Comparison of ENCODE assay signal across 25 cellular contexts in genomic region chr1:230938924-230939368, GRCh38. TPM values are rescaled to one million over a fixed set of nuclear protein-coding genes. Genes with fewer than 3 reads are reported as not detected.
DNase-seq lines count a peak whose midpoint lies in the region; ATAC-seq and TF ChIP-seq lines count a peak whose summit lies in the region.
"Had no signal": no experiment of that assay in that cellular context is flagged by ENCODE, and none has a peak within 500 bp of the region (broad histone marks: within the 10 kb centered on the region; RNA-seq: fewer than 3 reads in every experiment).

No MANE protein-coding gene starts in this region.

- H3K9me3 Mint-ChIP-seq in activated T-cell treated with anti-CD3 and anti-CD28 coated beads, Interleukin-2, amount 50 U/mL, for 72 hours, result no peaks in the 10 kb centered on the region
- no peaks in the 10 kb centered on the region for H3K9me3 Mint-ChIP-seq in mesothelial cell of epicardium
- H3K9me3 Mint-ChIP-seq: activated CD4-positive, alpha-beta T cell treated with anti-CD3 and anti-CD28 coated beads, Interleukin-2, amount 10 ng/mL, durations not matched to agents 7 days and 5 days; brain; effector memory CD8-positive, alpha-beta T cell had no signal

- H3K36me3 Mint-ChIP-seq in activated T-cell treated with anti-CD3 and anti-CD28 coated beads, Interleukin-2, amount 50 U/mL, for 72 hours (ENCODE audit: insufficient read depth in 2 of 2), result no peaks in the 10 kb centered on the region
- H3K36me3 Mint-ChIP-seq in mesothelial cell of epicardium, result no peaks in the 10 kb centered on the region

- no peak overlapping the region for H3K4me3 Mint-ChIP-seq in activated T-cell treated with anti-CD3 and anti-CD28 coated beads, Interleukin-2, amount 50 U/mL, for 72 hours
- no peak overlapping the region for H3K4me3 Mint-ChIP-seq in mesothelial cell of epicardium
- H3K4me3 Mint-ChIP-seq: activated CD4-positive, alpha-beta T cell treated with anti-CD3 and anti-CD28 coated beads, Interleukin-2, amount 10 ng/mL, durations not matched to agents 7 days and 5 days; brain; effector memory CD8-positive, alpha-beta T cell had no signal

- peak overlapping the region; percentile 66 for H3K27ac Mint-ChIP-seq in activated T-cell treated with anti-CD3 and anti-CD28 coated beads, Interleukin-2, amount 50 U/mL, for 72 hours
- H3K27ac Mint-ChIP-seq in mesothelial cell of epicardium, result peak overlapping the region; percentile 10
- H3K27ac Mint-ChIP-seq: activated CD4-positive, alpha-beta T cell treated with anti-CD3 and anti-CD28 coated beads, Interleukin-2, amount 10 ng/mL, durations not matched to agents 7 days and 5 days; brain had no signal

- H3K27ac ChIP-seq in ascending aorta, result peak overlapping the region; percentile 75 to 79
- peak overlapping the region; percentile 78 to 82 for H3K27ac ChIP-seq in tibial artery
- H3K27ac ChIP-seq: A549, esophagus squamous epithelium, HL-60, sigmoid colon, upper lobe of right lung had no signal

- TF ChIP-seq CTCF in ascending aorta (IDR thresholded peaks at IDR 0.05), result no peak
- TF ChIP-seq CTCF in mesothelial cell of epicardium (IDR thresholded peaks at IDR 0.05; ENCODE audit: unreplicated experiment), result no peak
- no peak for TF ChIP-seq CTCF in tibial artery (IDR thresholded peaks at IDR 0.05)

- H3K4me1 ChIP-seq in ascending aorta (peaks cover 4 to 12% of the 10 kb centered on the region in 2 donors), tibial artery (peaks cover 0 to 39% (median 18%) of the 10 kb centered on the region in 4 donors)
- H3K4me1 ChIP-seq: A549, esophagus squamous epithelium had no signal

- H3K9me3 ChIP-seq in ascending aorta, result no peaks in the 10 kb centered on the region
- no peaks in the 10 kb centered on the region for H3K9me3 ChIP-seq in tibial artery
- H3K9me3 ChIP-seq: A549, esophagus squamous epithelium, sigmoid colon, upper lobe of right lung had no signal

- H3K27me3 Mint-ChIP-seq in activated T-cell treated with anti-CD3 and anti-CD28 coated beads, Interleukin-2, amount 50 U/mL, for 72 hours (ENCODE audit: low read depth), result no peaks in the 10 kb centered on the region
- H3K27me3 Mint-ChIP-seq in mesothelial cell of epicardium (ENCODE audit: low read depth), result no peaks in the 10 kb centered on the region
- H3K27me3 Mint-ChIP-seq: activated CD4-positive, alpha-beta T cell treated with anti-CD3 and anti-CD28 coated beads, Interleukin-2, amount 10 ng/mL, durations not matched to agents 7 days and 5 days; brain; effector memory CD8-positive, alpha-beta T cell had no signal

- no peaks in the 10 kb centered on the region for H3K27me3 ChIP-seq in ascending aorta
- H3K27me3 ChIP-seq in tibial artery, result no peaks in the 10 kb centered on the region
- H3K27me3 ChIP-seq: esophagus squamous epithelium, sigmoid colon, upper lobe of right lung had no signal

- H3K4me1 Mint-ChIP-seq in activated T-cell treated with anti-CD3 and anti-CD28 coated beads, Interleukin-2, amount 50 U/mL, for 72 hours (ENCODE audit: low read depth), result peaks cover 14% of the 10 kb centered on the region
- peaks cover 25% of the 10 kb centered on the region for H3K4me1 Mint-ChIP-seq in mesothelial cell of epicardium

- intact Hi-C loops in ascending aorta (cut with DNase I), result no loop called here
- intact Hi-C loops in tibial artery (cut with DNase I; ENCODE audit: low total_unique reads), result no loop called here

- no peak for ATAC-seq in activated T-cell treated with anti-CD3 and anti-CD28 coated beads, Interleukin-2, amount 50 U/mL, for 72 hours (replicated peaks in 1 of 2)
- no peak for ATAC-seq in GM18511 (IDR thresholded peaks at IDR 0.05; ENCODE audit: unreplicated experiment)
- no peak for ATAC-seq in HG02970 (IDR thresholded peaks at IDR 0.05; ENCODE audit: low FRiP score, unreplicated experiment)
- ATAC-seq: A549; effector memory CD8-positive, alpha-beta T cell; HepG2; upper lobe of right lung had no signal

- no peaks in the 10 kb centered on the region for H3K36me3 ChIP-seq in ascending aorta
- peaks cover 0 to under 1% (median 0%) of the 10 kb centered on the region in 3 donors for H3K36me3 ChIP-seq in tibial artery

- no peak for DNase-seq in activated T-cell treated with anti-CD3 and anti-CD28 coated beads, Interleukin-2, amount 50 U/mL, for 72 hours
- no peak for DNase-seq in activated T-cell treated with anti-CD3 and anti-CD28 coated beads, Interleukin-2, amount 50 U/mL, for 48 hours
- DNase-seq in ascending aorta (ENCODE audit: low spot score in 2 of 2) (no peak), mesothelial cell of epicardium (ENCODE audit: low spot score in 2 of 2, unreplicated experiment in 2 of 2) (no peak), tibial artery (no peak)
- no peak for DNase-seq in stimulated activated CD4-positive, alpha-beta T cell treated with anti-CD3 and anti-CD28 coated beads, Interleukin-2, amount 100 ng/mL, for 48 hours
- DNase-seq: activated CD4-positive, alpha-beta T cell treated with anti-CD3 and anti-CD28 coated beads, Interleukin-2, amount 10 ng/mL, durations not matched to agents 7 days and 5 days; COR-L47; DND-41; effector memory CD8-positive, alpha-beta T cell; esophagus squamous epithelium; HCEC 1CT; islet precursor cell; NCI-H1092; NCI-H187 treated with DMSO at 0.1 percent for 48 hours; NCI-H748 treated with DMSO at 0.1 percent for 48 hours; sigmoid colon; stimulated activated CD4-positive, alpha-beta T cell treated with anti-CD3 and anti-CD28 coated beads, Interleukin-15, amount 100 ng/mL, for 24 hours; upper lobe of right lung had no signal

- H3K4me3 ChIP-seq in ascending aorta, result no peak overlapping the region
- H3K4me3 ChIP-seq in tibial artery, result no peak overlapping the region
- H3K4me3 ChIP-seq: A549, esophagus squamous epithelium, sigmoid colon, upper lobe of right lung had no signal

RNA-seq across cellular contexts. Expression of gene TTC13, which starts 39.7 kb away (rescaled TPM):
- 10 to 100 TPM; 18.6 to 18.8 TPM for total RNA-seq in activated T-cell treated with anti-CD3 and anti-CD28 coated beads, Interleukin-2, amount 50 U/mL, for 72 hours
- total RNA-seq in ascending aorta (21.5 TPM), mesothelial cell of epicardium (15.5 to 16.2 TPM (median 15.6 TPM) in 3 replicates)

RNA-seq across cellular contexts. Expression of gene ARV1, which starts 39.9 kb away (rescaled TPM):
- 10 to 100 TPM; 16.0 to 23.7 TPM for total RNA-seq in activated T-cell treated with anti-CD3 and anti-CD28 coated beads, Interleukin-2, amount 50 U/mL, for 72 hours
- total RNA-seq in ascending aorta (9.7 TPM), mesothelial cell of epicardium (10.2 to 11.0 TPM (median 10.6 TPM) in 3 replicates)
